Comparison of ENCODE assay signal across 8 cellular contexts in the genomic region with DNA sequence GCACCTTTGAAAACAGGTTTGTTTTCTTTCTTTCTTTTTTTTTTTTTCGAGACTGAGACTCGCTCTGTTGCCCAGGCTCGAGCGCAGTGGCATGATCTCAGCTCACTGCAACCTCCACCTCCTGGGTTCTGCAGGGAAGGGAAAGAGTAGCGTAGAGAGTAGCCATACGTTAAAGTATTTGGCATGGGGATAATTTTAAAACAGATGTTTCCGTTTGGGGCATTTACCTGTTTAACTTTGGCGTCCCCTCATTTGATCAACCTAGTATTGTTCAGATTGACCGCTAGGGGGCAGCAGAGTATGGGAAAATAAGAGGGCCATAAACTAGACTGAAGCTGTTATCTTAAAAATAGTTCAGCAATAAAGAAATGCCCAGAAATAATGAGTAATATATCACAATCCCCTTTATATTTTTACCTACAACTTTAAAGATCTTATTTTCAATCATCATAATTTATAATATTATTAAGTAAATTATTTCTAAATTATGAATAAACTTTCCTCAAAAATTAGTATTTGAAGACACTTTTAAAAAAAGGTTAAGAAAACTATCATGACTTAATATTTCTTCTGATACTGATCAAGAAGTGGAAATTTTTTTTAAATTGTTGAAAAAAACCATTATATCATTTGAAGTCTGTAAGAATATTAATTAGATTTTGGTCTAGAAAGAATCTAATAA. TPM values are rescaled to one million over a fixed set of nuclear protein-coding genes. Genes with fewer than 3 reads are reported as not detected.
DNase-seq lines count a peak whose midpoint lies in the region; ATAC-seq and TF ChIP-seq lines count a peak whose summit lies in the region.

No MANE protein-coding gene starts in this region.

- H3K4me3 Mint-ChIP-seq in activated CD8-positive, alpha-beta T cell treated with anti-CD3 and anti-CD28 coated beads for 36 hours = peak overlapping the region; percentile 17

- peak; percentile 80 for TF ChIP-seq CTCF in activated CD8-positive, alpha-beta T cell treated with anti-CD3 and anti-CD28 coated beads for 36 hours (IDR thresholded peaks at IDR 0.05)

- peak overlapping the region; percentile 47 for H3K4me3 ChIP-seq in endocrine pancreas (ENCODE audit: control insufficient read depth, insufficient read depth, low read length)

- intact Hi-C loops in activated CD8-positive, alpha-beta T cell treated with anti-CD3 and anti-CD28 coated beads for 36 hours (cut with micrococcal nuclease) = loop anchor here (5.0 to 10.0 kb wide), 2 partner anchors 134 to 232 kb away; no protein-coding TSS in a partner anchor

- H3K36me3 Mint-ChIP-seq in activated CD8-positive, alpha-beta T cell treated with anti-CD3 and anti-CD28 coated beads for 36 hours (ENCODE audit: low read depth) = no peaks in the 10 kb centered on the region

- POLR2A ChIA-PET in activated CD8-positive, alpha-beta T cell treated with anti-CD3 and anti-CD28 coated beads for 36 hours (lab: Charles Lee) = no interaction called here

- H3K36me3 ChIP-seq in endocrine pancreas (ENCODE audit: control insufficient read depth, insufficient read depth, low read length) = no peaks in the 10 kb centered on the region

- no peaks in the 10 kb centered on the region for H3K4me1 ChIP-seq in endocrine pancreas (ENCODE audit: control insufficient read depth, insufficient read depth, low read length)

- H3K4me1 Mint-ChIP-seq in activated CD8-positive, alpha-beta T cell treated with anti-CD3 and anti-CD28 coated beads for 36 hours (ENCODE audit: low read depth) = no peaks in the 10 kb centered on the region

- peak; percentile 34 for DNase-seq in AG20443 (ENCODE audit: low spot score)
- peak; percentile 61 for DNase-seq in NCI-H748 (lab: John Stamatoyannopoulos, UW; ENCODE audit: unreplicated experiment)
- peak; percentile 72 for DNase-seq in activated CD8-positive, alpha-beta T cell treated with anti-CD3 and anti-CD28 coated beads for 36 hours
- DNase-seq in mucosa of gallbladder (ENCODE audit: low spot score) = peak; percentile 56
- peak; percentile 42 for DNase-seq in stimulated activated CD8-positive, alpha-beta memory T cell treated with anti-CD3 and anti-CD28 coated beads, Interleukin-7, amount 100 ng/mL, for 24 hours (ENCODE audit: low read depth)

- H3K27ac Mint-ChIP-seq in activated CD8-positive, alpha-beta T cell treated with anti-CD3 and anti-CD28 coated beads for 36 hours = no peak overlapping the region

- peaks cover 10% of the 10 kb centered on the region for H3K27me3 Mint-ChIP-seq in activated CD8-positive, alpha-beta T cell treated with anti-CD3 and anti-CD28 coated beads for 36 hours

- H3K9ac ChIP-seq in endocrine pancreas (ENCODE audit: control insufficient read depth, insufficient read depth, low read length) = no peak overlapping the region

- ATAC-seq in GM19025 (IDR thresholded peaks at IDR 0.05; ENCODE audit: low read depth, unreplicated experiment) (peak; percentile 80), HG03439 (IDR thresholded peaks at IDR 0.05; ENCODE audit: unreplicated experiment) (peak; percentile 95)
- ATAC-seq in activated CD8-positive, alpha-beta T cell treated with anti-CD3 and anti-CD28 coated beads for 36 hours = peak; percentile 75

- H3K9me3 Mint-ChIP-seq in activated CD8-positive, alpha-beta T cell treated with anti-CD3 and anti-CD28 coated beads for 36 hours = no peaks in the 10 kb centered on the region

- H3K27me3 ChIP-seq in endocrine pancreas (ENCODE audit: control insufficient read depth, insufficient read depth, low read length) = no peaks in the 10 kb centered on the region

- H3K9me3 ChIP-seq in endocrine pancreas (ENCODE audit: control insufficient read depth, low read length) = no peaks in the 10 kb centered on the region

- CTCF ChIA-PET in activated CD8-positive, alpha-beta T cell treated with anti-CD3 and anti-CD28 coated beads for 36 hours (lab: Charles Lee) = interaction anchor here (0.6 to 3.6 kb wide), 17 partner anchors 10 to 1385 kb away, joined by 3 to 27 read pairs (median 4); a partner anchor contains a TSS

RNA-seq across cellular contexts. Expression of a gene that starts 7.6 kb away (rescaled TPM):
- total RNA-seq in activated CD8-positive, alpha-beta T cell treated with anti-CD3 and anti-CD28 coated beads for 36 hours = not detected
- total RNA-seq in mucosa of gallbladder = not detected

RNA-seq across cellular contexts. Expression of a gene that starts 17.5 kb away (rescaled TPM):
- total RNA-seq in activated CD8-positive, alpha-beta T cell treated with anti-CD3 and anti-CD28 coated beads for 36 hours = 10 to 100 TPM; 11.8 to 15.1 TPM
- 94.5 TPM for total RNA-seq in mucosa of gallbladder

RNA-seq across cellular contexts. Expression of a gene that starts 22.0 kb away (rescaled TPM):
- not detected for total RNA-seq in activated CD8-positive, alpha-beta T cell treated with anti-CD3 and anti-CD28 coated beads for 36 hours
- total RNA-seq in mucosa of gallbladder = not detected

RNA-seq across cellular contexts. Expression of a gene that starts 39.7 kb away (rescaled TPM):
- not detected for total RNA-seq in activated CD8-positive, alpha-beta T cell treated with anti-CD3 and anti-CD28 coated beads for 36 hours
- total RNA-seq in mucosa of gallbladder = not detected

RNA-seq across cellular contexts. Expression of a gene that starts 59.1 kb away (rescaled TPM):
- not detected for total RNA-seq in activated CD8-positive, alpha-beta T cell treated with anti-CD3 and anti-CD28 coated beads for 36 hours
- total RNA-seq in mucosa of gallbladder = not detected

Comparison
In these comparisons a context has a peak if more than half of its experiments do, and no peak if none do; other contexts are left out.
1. Peak in every context shown above with its lines: DNase-seq, ATAC-seq and H3K4me3 ChIP-seq.